Comparison of ENCODE assay signal across 10 cellular contexts in genomic region chr7:12434012-12434642, GRCh38. TPM values are rescaled to one million over a fixed set of nuclear protein-coding genes. Genes with fewer than 3 reads are reported as not detected.
DNase-seq lines count a peak whose midpoint lies in the region; ATAC-seq and TF ChIP-seq lines count a peak whose summit lies in the region.
"Had no signal": no experiment of that assay in that cellular context is flagged by ENCODE, and none has a peak within 500 bp of the region (broad histone marks: within the 10 kb centered on the region; RNA-seq: fewer than 3 reads in every experiment).

No MANE protein-coding gene starts in this region.

- peak; percentile 31 for TF ChIP-seq CTCF in CD14-positive monocyte (IDR thresholded peaks at IDR 0.05)
- TF ChIP-seq CTCF in fibroblast of villous mesenchyme (IDR thresholded peaks at IDR 0.05; ENCODE audit: insufficient read depth, low read depth, low read length) = peak; percentile 45

- intact Hi-C loops in CD14-positive monocyte (cut with micrococcal nuclease) = no loop called here

- H3K36me3 Mint-ChIP-seq in CD14-positive monocyte = no peaks in the 10 kb centered on the region
- H3K36me3 Mint-ChIP-seq: activated naive CD8-positive, alpha-beta T cell treated with anti-CD3 and anti-CD28 coated beads, Interleukin-2, amount 10 ng/mL, durations not matched to agents 7 days and 5 days had no signal

- ATAC-seq in GM21367 (IDR thresholded peaks at IDR 0.05; ENCODE audit: unreplicated experiment) (peak; percentile 79), GM19463 (IDR thresholded peaks at IDR 0.05; ENCODE audit: unreplicated experiment) (no peak), GM21717 (IDR thresholded peaks at IDR 0.05; ENCODE audit: unreplicated experiment) (no peak)

- no peak overlapping the region for H3K4me3 Mint-ChIP-seq in CD14-positive monocyte
- H3K4me3 Mint-ChIP-seq: activated naive CD8-positive, alpha-beta T cell treated with anti-CD3 and anti-CD28 coated beads, Interleukin-2, amount 10 ng/mL, durations not matched to agents 7 days and 5 days had no signal

- peaks cover 0 to 2% (median 0%) of the 10 kb centered on the region in 3 donors for H3K27me3 Mint-ChIP-seq in CD14-positive monocyte (ENCODE audit: low read depth in 3 of 3)

- peaks cover 0 to 1% (median 0%) of the 10 kb centered on the region in 7 donors for H3K9me3 Mint-ChIP-seq in CD14-positive monocyte
- H3K9me3 Mint-ChIP-seq: activated naive CD8-positive, alpha-beta T cell treated with anti-CD3 and anti-CD28 coated beads, Interleukin-2, amount 10 ng/mL, durations not matched to agents 7 days and 5 days had no signal

- DNase-seq in CD14-positive monocyte (ENCODE audit: low spot score) = no peak
- DNase-seq in NCI-H748 treated with DMSO at 0.1 percent for 48 hours (lab: John Stamatoyannopoulos, UW) = peak; percentile 22
- no peak for DNase-seq in fibroblast of villous mesenchyme (ENCODE audit: low read depth)
- DNase-seq in activated CD4-positive, alpha-beta T cell treated with anti-CD3 and anti-CD28 coated beads for 48 hours = no peak
- no peak for DNase-seq in activated T-cell treated with anti-CD3 and anti-CD28 coated beads, Interleukin-2, amount 50 U/mL, for 1 hour
- DNase-seq: activated naive CD8-positive, alpha-beta T cell treated with anti-CD3 and anti-CD28 coated beads, Interleukin-2, amount 10 ng/mL, durations not matched to agents 7 days and 5 days had no signal

- H3K4me1 Mint-ChIP-seq in CD14-positive monocyte = no peaks in the 10 kb centered on the region
- H3K4me1 Mint-ChIP-seq: activated naive CD8-positive, alpha-beta T cell treated with anti-CD3 and anti-CD28 coated beads, Interleukin-2, amount 10 ng/mL, durations not matched to agents 7 days and 5 days had no signal

- no peak overlapping the region for H3K27ac Mint-ChIP-seq in CD14-positive monocyte
- H3K27ac Mint-ChIP-seq: activated naive CD8-positive, alpha-beta T cell treated with anti-CD3 and anti-CD28 coated beads, Interleukin-2, amount 10 ng/mL, durations not matched to agents 7 days and 5 days had no signal

- no peak overlapping the region for H3K4me3 ChIP-seq in fibroblast of villous mesenchyme (ENCODE audit: low read depth, low read length)
- H3K4me3 ChIP-seq: SJSA1 had no signal

RNA-seq across cellular contexts. Expression of gene VWDE, which starts 30.5 kb away (rescaled TPM):
- polyA plus RNA-seq in CD14-positive monocyte = not detected
- total RNA-seq in fibroblast of villous mesenchyme = under 0.01 TPM in 1 of 2 replicates, not detected in the other
- total RNA-seq: SJSA1 had no signal
